Comparison of ENCODE assay signal across 1 cellular context in the genomic region with DNA sequence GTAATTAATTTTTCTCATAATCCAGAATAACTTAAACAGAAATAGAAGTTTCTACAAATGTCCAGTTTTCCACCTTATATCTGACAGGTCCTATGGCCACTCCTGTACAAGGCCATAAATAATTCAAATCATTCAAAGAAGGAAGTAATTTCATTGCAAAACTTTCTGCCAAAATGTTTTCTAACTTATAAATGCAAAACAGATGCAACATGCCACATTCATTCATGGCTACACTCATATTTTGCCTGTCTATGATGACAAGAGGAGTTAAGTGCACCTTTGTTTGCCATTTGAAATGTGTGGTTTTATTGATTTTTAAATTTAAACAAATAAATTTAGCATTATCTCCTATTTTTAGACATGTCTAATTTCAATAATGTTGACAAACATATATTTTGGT.
TF ChIP-seq lines count a peak whose summit lies in the region.

No MANE protein-coding gene starts in this region.

TF ChIP-seq in HepG2, 621 proteins besides CTCF, POLR2A, EP300 and RAD21:
- TF ChIP-seq SNAPC2 (CRISPR knock-in tag; IDR thresholded peaks at IDR 0.05) = no peak
- no peak for TF ChIP-seq NR2F1 (CRISPR knock-in tag; IDR thresholded peaks at IDR 0.05)
- TF ChIP-seq ZFP41 (CRISPR knock-in tag; IDR thresholded peaks at IDR 0.05; ENCODE audit: borderline replicate concordance) = no peak
- no peak for TF ChIP-seq EED (CRISPR knock-in tag; IDR thresholded peaks at IDR 0.05)
- TF ChIP-seq SOX13 (IDR thresholded peaks at IDR 0.05) = no peak
- no peak for TF ChIP-seq SOX13 (CRISPR knock-in tag; conservative IDR thresholded peaks at IDR 0.05 in 1 of 2, IDR thresholded peaks at IDR 0.05 in 1 of 2)
- TF ChIP-seq CENPBD1 (CRISPR knock-in tag; IDR thresholded peaks at IDR 0.05; ENCODE audit: borderline replicate concordance, low read depth) = no peak
- TF ChIP-seq AGO2 (optimal IDR thresholded peaks at IDR 0.05; ENCODE audit: low read depth, low read length) = no peak
- TF ChIP-seq TP53 (CRISPR knock-in tag; conservative IDR thresholded peaks at IDR 0.05) = no peak
